25 cellular contexts compared by ENCODE assay signal in the genomic region with DNA sequence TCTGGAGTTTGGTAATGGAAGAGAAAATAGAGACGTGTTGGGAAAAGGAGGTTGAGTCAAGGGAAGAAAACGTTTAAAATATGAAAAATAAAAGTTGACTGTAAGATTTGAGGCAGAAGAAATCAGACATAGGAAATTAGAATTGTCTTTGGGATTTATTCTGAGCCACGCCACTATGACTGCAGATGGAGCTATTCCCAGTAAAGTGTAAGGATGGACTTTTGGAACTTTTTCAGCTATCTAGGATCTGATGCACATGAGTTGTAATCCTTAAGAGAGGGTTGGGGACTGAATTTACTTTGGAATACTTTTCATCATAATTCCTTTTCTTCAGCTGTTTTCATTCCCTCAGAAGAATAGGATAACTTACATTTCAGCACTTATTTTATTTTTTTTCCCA.
DNase-seq lines count a peak whose midpoint lies in the region; ATAC-seq, FAIRE-seq and TF ChIP-seq lines count a peak whose summit lies in the region.
"Had no signal": no experiment of that assay in that cellular context is flagged by ENCODE, and none has a peak within 500 bp of the region (broad histone marks: within the 10 kb centered on the region; RNA-seq: fewer than 3 reads in every experiment).

No MANE protein-coding gene starts in this region.

- no peaks in the 10 kb centered on the region for H3K9me3 ChIP-seq in SJCRH30 (replicated peaks)
- H3K9me3 ChIP-seq: suprapubic skin had no signal

- POLR2A ChIA-PET in HEK293T (lab: Yijun Ruan, JAX), result no interaction called here

- no peaks in the 10 kb centered on the region for H3K4me1 ChIP-seq in SJCRH30
- H3K4me1 ChIP-seq: suprapubic skin, upper lobe of left lung had no signal

- H3K27ac ChIP-seq in SJCRH30, result no peak overlapping the region
- H3K27ac ChIP-seq: PC-9, suprapubic skin, upper lobe of left lung had no signal

- H3K4me3 ChIP-seq in SJCRH30, result no peak overlapping the region
- H3K4me3 ChIP-seq: K562, PC-9, smooth muscle cell, suprapubic skin, upper lobe of left lung had no signal

- ATAC-seq in HG03025 (IDR thresholded peaks at IDR 0.05; ENCODE audit: low FRiP score, unreplicated experiment), result no peak
- ATAC-seq: activated CD4-positive, CD25-positive, alpha-beta regulatory T cell treated with anti-CD3 and anti-CD28 coated beads, Interleukin-2, amount 50 U/mL, for 24 hours; K562 had no signal

- DNase-seq in AG20443 (ENCODE audit: low spot score) (peak; percentile 30), GM03348 (ENCODE audit: low spot score) (peak; percentile 31), myocyte (ENCODE audit: low read depth) (peak; percentile 16), SJCRH30 (no peak), HEK293T (ENCODE audit: extremely low spot score) (no peak)
- DNase-seq: activated CD4-positive, alpha-beta T cell treated with anti-CD3 and anti-CD28 coated beads, Interleukin-2, amount 50 U/mL, for 48 hours; activated naive CD4-positive, alpha-beta T cell treated with Interleukin-2 at 50 U/mL for 16 hours; activated T-cell treated with anti-CD3 and anti-CD28 coated beads, Interleukin-2, amount 50 U/mL, for 48 hours; CD4-positive, alpha-beta T cell; DMS79 treated with DMSO at 0.1 percent for 48 hours; GOT3; hippocampal formation; NCI-H2029 treated with DMSO at 0.1 percent for 48 hours; NCI-H226; nephron progenitor cell; PC-9; stimulated activated naive CD4-positive, alpha-beta T cell; upper lobe of left lung had no signal

- CTCF ChIA-PET in HEK293T (lab: Yijun Ruan, JAX), result no interaction called here

- no peaks in the 10 kb centered on the region for H3K27me3 ChIP-seq in SJCRH30
- H3K27me3 ChIP-seq: suprapubic skin, upper lobe of left lung had no signal

- FAIRE-seq in endometrium (lab: Jason Lieb, UNC), result peak; percentile 23
- FAIRE-seq: frontal cortex, K562 had no signal

- no peaks in the 10 kb centered on the region for H3K36me3 ChIP-seq in SJCRH30
- H3K36me3 ChIP-seq: suprapubic skin, upper lobe of left lung had no signal

TF ChIP-seq in HEK293T, 16 proteins besides CTCF, POLR2A, EP300 and RAD21:
- no peak for TF ChIP-seq FOXA1 (IDR thresholded peaks at IDR 0.05)
- no peak for TF ChIP-seq ZNF384 (IDR thresholded peaks at IDR 0.05)
- TF ChIP-seq L3MBTL2 (conservative IDR thresholded peaks at IDR 0.05), result no peak
- TF ChIP-seq FOXK2 (IDR thresholded peaks at IDR 0.05), result no peak
- no peak for TF ChIP-seq BHLHE40 (IDR thresholded peaks at IDR 0.05; ENCODE audit: borderline replicate concordance)
- no peak for TF ChIP-seq SUZ12 (IDR thresholded peaks at IDR 0.05)
- no peak for TF ChIP-seq TARDBP (IDR thresholded peaks at IDR 0.05)
- no peak for TF ChIP-seq HDGF (IDR thresholded peaks at IDR 0.05; ENCODE audit: borderline replicate concordance)
- TF ChIP-seq ARNT (IDR thresholded peaks at IDR 0.05), result no peak

Comparison
In these comparisons a context has a peak if more than half of its experiments do, and no peak if none do; other contexts are left out.
1. DNase-seq: peak in AG20443 (single experiment), GM03348 (single experiment) and myocyte (single experiment); none in SJCRH30 (0 of 2) and HEK293T (single experiment).